1 cellular context compared by ENCODE assay signal in genomic region chr20:15977026-15977425, GRCh38.
TF ChIP-seq lines count a peak whose summit lies in the region.

No MANE protein-coding gene starts in this region.

TF ChIP-seq in H1, 55 proteins besides CTCF, POLR2A, EP300 and RAD21:
- no peak for TF ChIP-seq PHF8 (conservative IDR thresholded peaks at IDR 0.05; ENCODE audit: low read depth, low read length)
- no peak for TF ChIP-seq BRCA1 (IDR thresholded peaks at IDR 0.05; ENCODE audit: low read depth, low read length)
- no peak for TF ChIP-seq TBP (IDR thresholded peaks at IDR 0.05; ENCODE audit: low read depth, low read length)
- TF ChIP-seq JUND (IDR thresholded peaks at IDR 0.05; ENCODE audit: low read length), result no peak
- TF ChIP-seq GTF2F1 (IDR thresholded peaks at IDR 0.05; ENCODE audit: borderline replicate concordance, low read depth, low read length), result no peak
- TF ChIP-seq RBBP5 (IDR thresholded peaks at IDR 0.05; ENCODE audit: borderline replicate concordance, low read depth, low read length), result no peak
- no peak for TF ChIP-seq EGR1 (IDR thresholded peaks at IDR 0.05; ENCODE audit: borderline replicate concordance, low read depth, low read length)
- TF ChIP-seq SIX5 (IDR thresholded peaks at IDR 0.05; ENCODE audit: low read depth, low read length), result no peak
- no peak for TF ChIP-seq CHD2 (IDR thresholded peaks at IDR 0.05; ENCODE audit: low read length)
- no peak for TF ChIP-seq POU5F1 (IDR thresholded peaks at IDR 0.05; ENCODE audit: low read depth, low read length)
- no peak for TF ChIP-seq CEBPB (IDR thresholded peaks at IDR 0.05; ENCODE audit: low read depth, low read length)
- TF ChIP-seq TEAD4 (IDR thresholded peaks at IDR 0.05; ENCODE audit: low read depth, low read length), result no peak
- no peak for TF ChIP-seq USF2 (IDR thresholded peaks at IDR 0.05; ENCODE audit: low read length)
- TF ChIP-seq FOSL1 (IDR thresholded peaks at IDR 0.05; ENCODE audit: insufficient read depth, low read depth, low read length), result no peak
- TF ChIP-seq POLR2AphosphoS5 (IDR thresholded peaks at IDR 0.05; ENCODE audit: low read depth, low read length), result no peak
- TF ChIP-seq CTBP2 (IDR thresholded peaks at IDR 0.05; ENCODE audit: borderline replicate concordance, insufficient read depth, insufficient read length, low read length), result no peak
- no peak for TF ChIP-seq SP1 (IDR thresholded peaks at IDR 0.05; ENCODE audit: low read depth, low read length)
